Comparison of ENCODE assay signal across 26 cellular contexts in the genomic region with DNA sequence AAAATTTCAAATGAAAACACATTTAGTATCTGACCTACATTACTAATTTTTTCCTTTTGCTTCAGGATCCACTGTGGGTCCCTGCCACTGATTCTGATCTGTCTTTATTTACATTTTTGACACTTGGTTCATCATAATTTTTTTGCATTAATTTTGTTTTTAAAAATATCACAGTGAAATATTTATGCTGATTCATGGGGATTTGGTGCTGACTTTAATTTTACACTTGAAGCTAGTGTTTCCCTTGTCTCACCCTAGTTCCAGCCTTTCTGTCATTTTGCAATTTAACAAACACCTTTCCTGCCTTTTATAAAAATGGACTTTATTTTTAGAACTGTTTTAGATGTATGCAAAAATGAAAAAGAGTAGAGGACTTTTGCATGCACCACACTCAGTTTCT.
"Had no signal": no experiment of that assay in that cellular context is flagged by ENCODE, and none has a peak within 500 bp of the region (broad histone marks: within the 10 kb centered on the region; RNA-seq: fewer than 3 reads in every experiment).

No MANE protein-coding gene starts in this region.

- H3K4me3 ChIP-seq: stomach, suprapubic skin, testis, thoracic aorta, thyroid gland, tibial artery, tibial nerve, transverse colon, upper lobe of left lung, upper lobe of right lung, uterus, vagina had no signal

- ATAC-seq: stimulated activated effector memory CD8-positive, alpha-beta T cell treated with anti-CD3 and anti-CD28 coated beads, Interleukin-12 subunit alpha, Interleukin-12 subunit beta, amount 100 ng/mL, for 72 hours; stimulated activated memory B cell treated with anti-CD40 and anti-IgM and Interleukin-4, amounts not matched to agents 10 μg/mL and 1 μg/mL and 100 μg/mL, for 72 hours; stimulated activated naive B cell treated with anti-CD40 and anti-IgM and Interleukin-4, amounts not matched to agents 10 μg/mL and 1 μg/mL and 100 μg/mL, for 72 hours; stimulated activated naive CD8-positive, alpha-beta T cell treated with anti-CD3 and anti-CD28 coated beads, Interleukin-15, amount 100 ng/mL, for 72 hours; stimulated activated naive CD8-positive, alpha-beta T cell treated with anti-CD3 and anti-CD28 coated beads, Interleukin-15, Interleukin-2, amounts not matched to agents 100 U/mL and 50 U/mL, for 24 hours; upper lobe of right lung had no signal

- H3K4me1 ChIP-seq: stomach, suprapubic skin, testis, thyroid gland, tibial artery, tibial nerve, transverse colon, upper lobe of left lung, upper lobe of right lung, uterus, vagina had no signal

- DNase-seq: stimulated activated CD4-positive, alpha-beta T cell treated with anti-CD3 and anti-CD28 coated beads, Interleukin-2, amount 100 ng/mL, for 48 hours; stimulated activated CD4-positive, alpha-beta T cell treated with anti-CD3 and anti-CD28 coated beads, Interleukin-4, amount 100 ng/mL, for 1 hour; stimulated activated CD4-positive, alpha-beta T cell treated with anti-CD3 and anti-CD28 coated beads, Interleukin-4, amount 100 ng/mL, for 24 hours; stimulated activated CD4-positive, alpha-beta T cell treated with anti-CD3 and anti-CD28 coated beads, Interleukin-4, amount 100 ng/mL, for 4 hours; stimulated activated CD8-positive, alpha-beta memory T cell treated with anti-CD3 and anti-CD28 coated beads, Interleukin-4, amount 100 ng/mL, for 48 hours; stimulated activated naive B cell treated with anti-CD40 and anti-IgM and Interleukin-4, amounts not matched to agents 10 μg/mL and 1 μg/mL and 100 μg/mL, for 72 hours; stimulated activated naive CD4-positive, alpha-beta T cell; stimulated activated naive CD4-positive, alpha-beta T cell treated with Interleukin-2 at 50 U/mL for 16 hours; stimulated activated naive CD8-positive, alpha-beta T cell treated with anti-CD3 and anti-CD28 coated beads, Interleukin-15, amount 100 ng/mL, for 72 hours; stimulated activated naive CD8-positive, alpha-beta T cell treated with anti-CD3 and anti-CD28 coated beads, Interleukin-15, Interleukin-2, amounts not matched to agents 100 U/mL and 50 U/mL, for 24 hours; stomach; substantia nigra; testis; thyroid gland; tibial artery; transverse colon; trophoblast cell; upper lobe of left lung; upper lobe of right lung; uterus had no signal

- H3K36me3 ChIP-seq: stomach, suprapubic skin, thoracic aorta, thyroid gland, tibial artery, tibial nerve, transverse colon, upper lobe of left lung, upper lobe of right lung, uterus, vagina had no signal

- H3K27ac ChIP-seq: stomach, suprapubic skin, testis, thoracic aorta, thyroid gland, tibial artery, tibial nerve, transverse colon, upper lobe of left lung, upper lobe of right lung, uterus, vagina had no signal

- H3K9me3 ChIP-seq: suprapubic skin, testis, thyroid gland, upper lobe of right lung, uterus, vagina had no signal

- H3K27me3 ChIP-seq: stomach, suprapubic skin, testis, thyroid gland, tibial artery, tibial nerve, transverse colon, upper lobe of left lung, upper lobe of right lung, uterus, vagina had no signal
